ENCODE assay signal across 1 cellular context in the genomic region with DNA sequence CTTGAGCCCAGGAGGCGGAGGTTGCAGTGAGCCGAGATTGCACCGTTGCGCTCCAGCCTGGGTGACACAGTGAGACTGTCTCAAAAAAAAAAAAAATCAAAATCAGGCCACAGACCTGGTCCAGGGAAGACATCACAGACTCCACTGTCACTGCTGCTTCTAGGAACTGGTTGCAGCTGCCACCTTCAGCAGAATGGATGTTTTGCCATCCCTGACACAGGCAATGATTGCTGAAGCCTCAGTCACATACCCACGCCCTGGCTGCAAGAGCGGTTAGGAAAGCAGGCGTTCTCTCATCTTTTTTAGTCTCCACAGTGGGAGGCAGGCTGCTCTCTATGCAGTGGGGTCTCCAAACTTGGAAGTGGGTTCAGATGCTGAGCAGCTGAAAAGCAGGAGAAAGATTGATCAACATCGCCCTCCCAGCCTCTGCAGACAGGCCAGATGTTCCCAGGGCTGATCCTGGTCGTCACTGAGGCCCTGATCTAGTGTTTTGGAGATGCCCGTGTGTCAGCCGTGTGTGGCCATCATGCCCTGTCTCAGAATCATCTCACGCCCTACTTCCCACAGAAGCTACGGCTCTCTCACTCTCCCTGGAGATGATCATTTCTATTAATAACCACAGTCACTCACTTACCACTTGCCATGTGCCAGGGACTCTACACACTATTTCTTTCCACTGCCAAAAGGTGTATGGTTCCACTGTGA.
TF ChIP-seq lines count a peak whose summit lies in the region.

No MANE protein-coding gene starts in this region.

TF ChIP-seq in HepG2, 621 proteins besides CTCF, POLR2A, EP300 and RAD21:
- TF ChIP-seq RFXANK (CRISPR knock-in tag; IDR thresholded peaks at IDR 0.05) (no peak), ZSCAN20 (CRISPR knock-in tag; IDR thresholded peaks at IDR 0.05; ENCODE audit: borderline replicate concordance) (no peak), HOXA3 (CRISPR knock-in tag; IDR thresholded peaks at IDR 0.05) (no peak), ZNF232 (CRISPR knock-in tag; IDR thresholded peaks at IDR 0.05; ENCODE audit: borderline replicate concordance) (no peak), ZNF547 (CRISPR knock-in tag; IDR thresholded peaks at IDR 0.05) (no peak)
